ENCODE assay signal across 26 cellular contexts in genomic region chr19:11684987-11685675, GRCh38.
"Had no signal": no experiment of that assay in that cellular context is flagged by ENCODE, and none has a peak within 500 bp of the region (broad histone marks: within the 10 kb centered on the region; RNA-seq: fewer than 3 reads in every experiment).

No MANE protein-coding gene starts in this region.

- H3K27ac ChIP-seq: esophagus muscularis mucosa, foreskin keratinocyte, gastroesophageal sphincter, heart left ventricle, hepatocyte, parathyroid adenoma, right atrium auricular region, sigmoid colon, spleen, suprapubic skin, transverse colon, upper lobe of right lung, uterus had no signal

- H3K27ac Mint-ChIP-seq: mesothelial cell of epicardium; progenitor cell of endocrine pancreas; stimulated activated memory B cell treated with anti-CD40 and anti-IgM and Interleukin-4, amounts not matched to agents 10 μg/mL and 1 μg/mL and 100 μg/mL, for 72 hours had no signal

- H3K4me1 Mint-ChIP-seq: mesothelial cell of epicardium; neural crest cell; stimulated activated memory B cell treated with anti-CD40 and anti-IgM and Interleukin-4, amounts not matched to agents 10 μg/mL and 1 μg/mL and 100 μg/mL, for 72 hours had no signal

- H3K4me3 ChIP-seq: esophagus muscularis mucosa, gastroesophageal sphincter, heart left ventricle, hepatocyte, mucosa of descending colon, right atrium auricular region, sigmoid colon, spleen, suprapubic skin, transverse colon, upper lobe of right lung, uterus had no signal

- ATAC-seq: foreskin keratinocyte; gastroesophageal sphincter; heart left ventricle; left lobe of liver; mucosa of descending colon; stimulated activated memory B cell treated with anti-CD40 and anti-IgM and Interleukin-4, amounts not matched to agents 10 μg/mL and 1 μg/mL and 100 μg/mL, for 72 hours; upper lobe of right lung had no signal

- H3K27me3 Mint-ChIP-seq: natural killer cell treated with Interleukin-12 subunit alpha and Interleukin-12 subunit beta and Interleukin-15 and Interleukin-18, amount 100 ng/mL, for 72 hours; progenitor cell of endocrine pancreas had no signal

- H3K4me2 ChIP-seq: hepatocyte had no signal

- H3K79me2 ChIP-seq: parathyroid adenoma had no signal

- H2AFZ ChIP-seq: hepatocyte, parathyroid adenoma had no signal

- H3K36me3 ChIP-seq: sigmoid colon, upper lobe of right lung, uterus had no signal

- DNase-seq: cortex of kidney; foreskin keratinocyte; heart left ventricle; kidney; mesenchymal stem cell; mucosa of descending colon; naive B cell; sigmoid colon; spleen; stimulated activated CD4-positive, alpha-beta T cell treated with anti-CD3 and anti-CD28 coated beads, Interleukin-4, amount 100 ng/mL, for 4 hours; stimulated activated naive CD8-positive, alpha-beta T cell treated with anti-CD3 and anti-CD28 coated beads, Interleukin-15, Interleukin-2, amounts not matched to agents 100 U/mL and 50 U/mL, for 24 hours; transverse colon; upper lobe of right lung; uterus had no signal

- H3K36me3 Mint-ChIP-seq: stimulated activated memory B cell treated with anti-CD40 and anti-IgM and Interleukin-4, amounts not matched to agents 10 μg/mL and 1 μg/mL and 100 μg/mL, for 72 hours had no signal

- H3K9ac ChIP-seq: parathyroid adenoma had no signal

- H3K27me3 ChIP-seq: esophagus muscularis mucosa, foreskin keratinocyte, gastroesophageal sphincter, heart left ventricle, hepatocyte, right atrium auricular region, sigmoid colon, suprapubic skin, transverse colon, upper lobe of right lung, uterus had no signal

- H3K4me3 Mint-ChIP-seq: mesothelial cell of epicardium; naive B cell; natural killer cell treated with Interleukin-12 subunit alpha and Interleukin-12 subunit beta and Interleukin-15 and Interleukin-18, amount 100 ng/mL, for 72 hours; neural crest cell; stimulated activated memory B cell treated with anti-CD40 and anti-IgM and Interleukin-4, amounts not matched to agents 10 μg/mL and 1 μg/mL and 100 μg/mL, for 72 hours had no signal

- H3K4me1 ChIP-seq: esophagus muscularis mucosa, foreskin keratinocyte, gastroesophageal sphincter, heart left ventricle, parathyroid adenoma, right atrium auricular region, sigmoid colon, spleen, suprapubic skin, transverse colon, upper lobe of right lung, uterus had no signal
